ENCODE assay signal across 6 cellular contexts in the genomic region with DNA sequence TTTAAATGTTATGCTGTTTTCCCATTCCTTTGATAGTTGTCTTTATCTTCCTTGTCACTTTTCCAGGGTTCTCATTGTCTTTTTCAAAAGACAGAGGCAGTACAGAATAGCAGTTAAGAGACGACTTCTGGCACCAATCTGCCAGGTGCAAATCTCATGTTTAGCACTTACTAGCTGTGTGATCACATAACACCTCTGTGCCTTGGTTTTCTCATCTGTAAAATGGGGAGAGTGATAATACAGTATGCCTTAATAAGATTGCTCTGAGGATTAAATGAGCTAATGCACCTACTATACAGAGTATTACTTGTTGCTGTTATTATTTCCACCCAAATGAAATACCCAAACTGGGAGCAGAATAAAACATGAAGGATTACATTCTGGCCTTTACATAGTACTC.
"Had no signal": no experiment of that assay in that cellular context is flagged by ENCODE, and none has a peak within 500 bp of the region (broad histone marks: within the 10 kb centered on the region; RNA-seq: fewer than 3 reads in every experiment).

No MANE protein-coding gene starts in this region.

- H3K27ac ChIP-seq: HL-60, KMS-11 had no signal

- H3K9ac ChIP-seq: KMS-11 had no signal

- DNase-seq: IMR-90, Karpas-422, KBM-7, KG1 had no signal

- H3K4me2 ChIP-seq: KMS-11 had no signal
